22 cellular contexts compared by ENCODE assay signal in the genomic region with DNA sequence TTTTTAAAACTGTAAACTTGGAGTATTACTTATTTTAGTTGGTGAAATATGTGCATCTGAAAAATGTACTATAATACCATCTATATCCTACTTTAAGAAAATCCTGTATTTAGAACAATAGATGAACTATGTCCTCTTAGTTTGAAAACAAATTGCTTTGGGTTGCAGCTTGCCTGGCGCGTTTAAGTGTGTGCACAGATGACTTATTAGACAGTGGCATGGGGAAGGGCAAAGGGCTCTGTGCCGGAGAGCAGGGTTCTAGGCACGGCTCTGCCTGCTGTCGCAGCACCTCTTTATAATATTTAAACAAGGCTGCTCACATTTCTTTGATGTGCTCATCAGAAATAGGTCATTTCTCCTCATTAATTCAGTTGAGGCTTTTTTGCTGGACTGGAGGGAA. TPM values are rescaled to one million over a fixed set of nuclear protein-coding genes. Genes with fewer than 3 reads are reported as not detected.
DNase-seq lines count a peak whose midpoint lies in the region; ATAC-seq and TF ChIP-seq lines count a peak whose summit lies in the region.
"Had no signal": no experiment of that assay in that cellular context is flagged by ENCODE, and none has a peak within 500 bp of the region (broad histone marks: within the 10 kb centered on the region; RNA-seq: fewer than 3 reads in every experiment).

No MANE protein-coding gene starts in this region.

- intact Hi-C loops in IMR-90 (cut with micrococcal nuclease) = no loop called here

- 0 out of 2 replicates have a peak overlapping the region, but pooled peaks have one; percentile 12 for H3K23ac ChIP-seq in IMR-90 (ENCODE audit: low read depth, low read length)

- in situ Hi-C loops in IMR-90 (cut with MboI; ENCODE audit: low sequenced_read_pairs) = no loop called here

- H3K9me3 ChIP-seq in IMR-90 (ENCODE audit: control insufficient read depth, insufficient read depth, low read length) = no peaks in the 10 kb centered on the region
- H3K9me3 ChIP-seq: transverse colon had no signal

- H3K27me3 ChIP-seq in IMR-90 (ENCODE audit: control insufficient read depth, insufficient read depth, low read length) = no peaks in the 10 kb centered on the region
- H3K27me3 ChIP-seq: foreskin keratinocyte, transverse colon had no signal

- peaks cover 10% of the 10 kb centered on the region for H3K4me1 ChIP-seq in IMR-90 (ENCODE audit: control insufficient read depth, insufficient read depth, low read length)
- H3K4me1 ChIP-seq: foreskin keratinocyte had no signal

- H4K5ac ChIP-seq in IMR-90 (ENCODE audit: low read depth, low read length) = no peak overlapping the region

- no peak overlapping the region for H3K56ac ChIP-seq in IMR-90 (ENCODE audit: extremely low read depth, insufficient read depth, low read length)

- H3K4me3 ChIP-seq in IMR-90 (ENCODE audit: insufficient read depth, low read depth, low read length) = no peak overlapping the region
- H3K4me3 ChIP-seq: transverse colon had no signal

- H3K14ac ChIP-seq in IMR-90 (replicated peaks; ENCODE audit: low read depth, low read length) = no peak overlapping the region

- no peak for ATAC-seq in IMR-90 (ENCODE audit: low read depth)
- no peak for ATAC-seq in GM21723 (IDR thresholded peaks at IDR 0.05; ENCODE audit: unreplicated experiment)
- ATAC-seq: esophagus mucosa; foreskin keratinocyte; HCT116; left cardiac atrium; natural killer cell; SK-N-SH treated with all-trans-retinoic acid at 6 μM for 48 hours; stimulated activated naive CD8-positive, alpha-beta T cell treated with anti-CD3 and anti-CD28 coated beads, Interleukin-15, amount 100 ng/mL, for 72 hours had no signal

- H2AFZ ChIP-seq in IMR-90 (replicated peaks; ENCODE audit: low read length, poor library complexity) = no peak overlapping the region

- POLR2A ChIA-PET in IMR-90 (lab: Charles Lee; ENCODE audit: unreplicated experiment) = no interaction called here

- BruUV-seq in IMR-90 (replicated peaks; lab: Mats Ljungman, UMichigan) = no TSS peak

- H4K20me1 ChIP-seq in IMR-90 (ENCODE audit: insufficient read depth, low read length) = peaks cover 15% of the 10 kb centered on the region; the same call in 1 of the 2 replicates

- TF ChIP-seq POLR2A in IMR-90 (IDR thresholded peaks at IDR 0.05; ENCODE audit: low read depth, low read length) = no peak

- CTCF ChIA-PET in IMR-90 (lab: Yijun Ruan, JAX) = no interaction called here

- H3K18ac ChIP-seq in IMR-90 (ENCODE audit: low read depth, low read length) = no peak overlapping the region

- peaks cover 30 to 58% of the 10 kb centered on the region in 2 experiments for H3K79me1 ChIP-seq in IMR-90 (ENCODE audit: low read depth in 1 of 2, low read length in 2 of 2)

- no CpG with 5 or more reads among the region's 5 CpGs for WGBS in IMR-90 (ENCODE audit: extremely low coverage in 2 of 2, insufficient read length in 1 of 2), 2 experiments

- dilution Hi-C loops in IMR-90 (cut with HindIII; ENCODE audit: low sequenced_read_pairs, unreplicated experiment) = no loop called here

- H3K27ac ChIP-seq in IMR-90 (ENCODE audit: insufficient read depth, low read length) (no peak overlapping the region), angular gyrus (ENCODE audit: low read depth, low read length) (peak overlapping the region; percentile 26), temporal lobe (ENCODE audit: low read depth, low read length) (peak overlapping the region; percentile 87)
- H3K27ac ChIP-seq: foreskin keratinocyte, KMS-11, transverse colon, VCaP had no signal

- no peak for TF ChIP-seq CTCF in IMR-90 (conservative IDR thresholded peaks at IDR 0.05; ENCODE audit: low read depth, low read length)

- no peak overlapping the region for H4K8ac ChIP-seq in IMR-90 (ENCODE audit: low read depth in 2 of 2, low read length in 2 of 2)

- H3K4ac ChIP-seq in IMR-90 (ENCODE audit: low read depth, low read length) = no peak overlapping the region

- H4K91ac ChIP-seq in IMR-90 (ENCODE audit: insufficient read depth, low read depth, low read length) = no peak overlapping the region

- H2BK120ac ChIP-seq in IMR-90 (ENCODE audit: low read depth, low read length) = no peak overlapping the region

- no peak overlapping the region for H2BK5ac ChIP-seq in IMR-90 (ENCODE audit: low read depth, low read length, poor library complexity, severe bottlenecking)

- H2BK15ac ChIP-seq in IMR-90 (ENCODE audit: low read depth, low read length) = no peak overlapping the region

- peaks cover 5% of the 10 kb centered on the region; the same call in 1 of the 2 replicates for H3K36me3 ChIP-seq in IMR-90 (ENCODE audit: control insufficient read depth, insufficient read depth, low read length)
- H3K36me3 ChIP-seq: transverse colon had no signal

- TF ChIP-seq RAD21 in IMR-90 (IDR thresholded peaks at IDR 0.05; ENCODE audit: low read length) = no peak

- no peak overlapping the region for H2BK20ac ChIP-seq in IMR-90 (ENCODE audit: low read depth, low read length)

- H3K4me2 ChIP-seq in IMR-90 (ENCODE audit: low read depth, low read length) = no peak overlapping the region
- H3K4me2 ChIP-seq: KMS-11 had no signal

- H3K9ac ChIP-seq in IMR-90 (ENCODE audit: low read depth, low read length) = no peak overlapping the region
- H3K9ac ChIP-seq: KMS-11 had no signal

- no peak overlapping the region for H2AK5ac ChIP-seq in IMR-90 (ENCODE audit: low read depth, low read length)

- no peak for DNase-seq in IMR-90
- peak; percentile 67 for DNase-seq in medulla oblongata (ENCODE audit: extremely low spot score)
- no peak for DNase-seq in occipital lobe (lab: John Stamatoyannopoulos, UW)
- no peak for DNase-seq in NCI-H2196 (lab: John Stamatoyannopoulos, UW; ENCODE audit: unreplicated experiment)
- DNase-seq: activated CD4-positive, alpha-beta T cell treated with anti-CD3 and anti-CD28 coated beads, Interleukin-2, amount 10 ng/mL, durations not matched to agents 24 days and 14 days; activated naive CD4-positive, alpha-beta T cell treated with anti-CD3 and anti-CD28 coated beads, Interleukin-2, amount 50 U/mL, for 16 hours; endodermal cell; foreskin keratinocyte; left cardiac atrium; natural killer cell; NCI-H446 treated with DMSO at 0.1 percent for 48 hours; NCI-H82; stimulated activated naive CD8-positive, alpha-beta T cell treated with anti-CD3 and anti-CD28 coated beads, Interleukin-15, amount 100 ng/mL, for 72 hours; transverse colon had no signal

- H3K9me1 ChIP-seq in IMR-90 (ENCODE audit: insufficient read depth, low read length) = peaks cover 12% of the 10 kb centered on the region

- H2AK9ac ChIP-seq in IMR-90 (replicated peaks; ENCODE audit: low read depth, low read length, poor library complexity) = no peak overlapping the region

TF ChIP-seq in IMR-90, 13 proteins besides CTCF, POLR2A, EP300 and RAD21:
- TF ChIP-seq RCOR1 (IDR thresholded peaks at IDR 0.05; ENCODE audit: insufficient replicate concordance, low read length) (no peak), SMC3 (IDR thresholded peaks at IDR 0.05; ENCODE audit: low read depth, low read length) (no peak), CHD1 (IDR thresholded peaks at IDR 0.05; ENCODE audit: low read depth, low read length) (no peak), FOS (IDR thresholded peaks at IDR 0.05; ENCODE audit: low read depth, low read length) (no peak), BHLHE40 (IDR thresholded peaks at IDR 0.05; ENCODE audit: low read depth, low read length) (no peak), ELK1 (IDR thresholded peaks at IDR 0.05; ENCODE audit: borderline replicate concordance, low read depth, low read length) (no peak), MAFK (IDR thresholded peaks at IDR 0.05; ENCODE audit: low read depth, low read length) (no peak), NFE2L2 (IDR thresholded peaks at IDR 0.05; ENCODE audit: low read depth, low read length) (no peak), MXI1 (IDR thresholded peaks at IDR 0.05; ENCODE audit: borderline replicate concordance, low read depth, low read length) (no peak), CEBPB (IDR thresholded peaks at IDR 0.05; ENCODE audit: low read depth, low read length) (no peak), USF2 (IDR thresholded peaks at IDR 0.05; ENCODE audit: low read depth, low read length) (no peak), RFX5 (IDR thresholded peaks at IDR 0.05; ENCODE audit: low read depth, low read length) (no peak), MAZ (IDR thresholded peaks at IDR 0.05; ENCODE audit: borderline replicate concordance, low read depth, low read length) (no peak)

RNA-seq across cellular contexts. Expression of gene PXK, which starts 10.0 kb away (rescaled TPM):
- total RNA-seq in IMR-90 (2012; rRNA removed) (14.3 and 15.6 TPM in 2 replicates), temporal lobe (20.4 TPM), occipital lobe (28.2 TPM)
- 16.4 and 17.7 TPM in 2 replicates for polyA plus RNA-seq in IMR-90 (2012; rRNA removed)
- 7.9 and 8.2 TPM in 2 replicates for polyA plus RNA-seq in IMR-90 (2012; cell fraction: cytosol; rRNA removed)
- polyA plus RNA-seq in IMR-90 (2012; cell fraction: nucleus; rRNA removed; ENCODE audit: low replicate concordance) = 5.9 and 25.5 TPM in 2 replicates

RNA-seq across cellular contexts. Expression of gene HTD2, which starts 36.4 kb away (rescaled TPM):
- 11.4 and 13.3 TPM in 2 replicates for total RNA-seq in IMR-90 (2012; rRNA removed)
- 5.7 and 6.4 TPM in 2 replicates for polyA plus RNA-seq in IMR-90 (2012; rRNA removed)
- polyA plus RNA-seq in IMR-90 (2012; cell fraction: cytosol; rRNA removed) = 1.5 and 1.9 TPM in 2 replicates
- polyA plus RNA-seq in IMR-90 (2012; cell fraction: nucleus; rRNA removed; ENCODE audit: low replicate concordance) = 0.73 and 4.8 TPM in 2 replicates
- 9.3 TPM for total RNA-seq in temporal lobe
- total RNA-seq in occipital lobe = 12.3 TPM

RNA-seq across cellular contexts. Expression of gene RPP14, which starts 36.6 kb away (rescaled TPM):
- total RNA-seq in IMR-90 (2012; rRNA removed) (6.6 and 11.9 TPM in 2 replicates), temporal lobe (13.3 TPM), occipital lobe (14.2 TPM)
- 6.5 and 7.8 TPM in 2 replicates for polyA plus RNA-seq in IMR-90 (2012; rRNA removed)
- polyA plus RNA-seq in IMR-90 (2012; cell fraction: cytosol; rRNA removed) = 3.2 TPM in 2 replicates
- 1.6 and 7.7 TPM in 2 replicates for polyA plus RNA-seq in IMR-90 (2012; cell fraction: nucleus; rRNA removed; ENCODE audit: low replicate concordance)
